8 cellular contexts compared by ENCODE assay signal in the genomic region with DNA sequence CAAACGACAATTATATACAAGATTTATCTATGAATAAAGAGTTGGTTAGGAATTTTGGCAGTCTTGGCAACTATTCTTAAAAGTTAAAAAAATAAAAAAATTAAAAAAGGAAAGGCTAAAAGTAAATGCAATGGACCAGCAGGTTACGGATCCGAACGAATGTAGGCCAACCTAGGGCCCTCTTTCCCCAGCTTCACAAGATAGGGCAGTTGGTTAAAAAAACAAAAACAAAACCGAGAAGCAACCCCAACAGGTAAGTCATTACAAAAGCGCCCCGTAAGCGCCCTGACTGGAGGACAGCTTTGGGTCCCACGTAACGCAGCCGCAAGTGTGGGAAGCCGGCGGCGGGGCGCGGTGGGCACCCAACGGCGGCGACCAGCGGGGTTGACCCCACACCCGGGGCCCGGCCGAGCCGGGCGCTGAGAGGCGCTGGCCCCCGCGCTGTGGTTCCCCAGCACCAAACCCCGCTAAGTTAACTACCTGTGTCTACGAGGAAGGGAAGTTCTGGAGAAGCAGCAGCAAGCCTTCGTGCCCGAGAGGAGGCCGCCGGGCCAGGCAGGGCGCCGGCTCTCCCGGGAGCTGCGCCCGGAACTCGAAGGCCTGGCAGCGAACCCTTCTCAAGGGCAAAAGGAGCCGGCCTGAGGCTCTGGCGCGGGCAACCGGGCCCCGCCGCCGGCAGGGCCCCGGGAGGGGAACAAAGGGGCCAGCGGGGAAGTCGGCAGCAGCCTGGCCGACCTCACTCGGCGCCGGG. TPM values are rescaled to one million over a fixed set of nuclear protein-coding genes. Genes with fewer than 3 reads are reported as not detected.
DNase-seq lines count a peak whose midpoint lies in the region; ATAC-seq and TF ChIP-seq lines count a peak whose summit lies in the region.

No MANE protein-coding gene starts in this region.

- no peaks in the 10 kb centered on the region for H3K9me3 ChIP-seq in MG63
- no peaks in the 10 kb centered on the region for H3K9me3 ChIP-seq in endocrine pancreas (ENCODE audit: control insufficient read depth, low read length)
- H3K9me3 ChIP-seq in mucosa of stomach (ENCODE audit: control insufficient read depth, low read length), result no peaks in the 10 kb centered on the region

- peak overlapping the region; percentile 98 for H3K9ac ChIP-seq in endocrine pancreas (ENCODE audit: control insufficient read depth, insufficient read depth, low read length)
- H3K9ac ChIP-seq in mucosa of stomach (ENCODE audit: low read length), result peak overlapping the region; percentile 99

- no peaks in the 10 kb centered on the region for H3K27me3 Mint-ChIP-seq in activated CD8-positive, alpha-beta T cell treated with anti-CD3 and anti-CD28 coated beads, Interleukin-2, amount 10 ng/mL, durations not matched to agents 7 days and 5 days (ENCODE audit: low read depth)
- H3K27me3 Mint-ChIP-seq in stimulated activated naive B cell treated with anti-CD40 and anti-IgM and Interleukin-4, amounts not matched to agents 10 μg/mL and 1 μg/mL and 100 μg/mL, for 72 hours, result no peaks in the 10 kb centered on the region

- peaks cover 49% of the 10 kb centered on the region for H3K4me1 Mint-ChIP-seq in activated CD8-positive, alpha-beta T cell treated with anti-CD3 and anti-CD28 coated beads, Interleukin-2, amount 10 ng/mL, durations not matched to agents 7 days and 5 days (ENCODE audit: low read depth)
- H3K4me1 Mint-ChIP-seq in stimulated activated naive B cell treated with anti-CD40 and anti-IgM and Interleukin-4, amounts not matched to agents 10 μg/mL and 1 μg/mL and 100 μg/mL, for 72 hours, result peaks cover 18 to 38% of the 10 kb centered on the region in 2 donors

- CTCF ChIA-PET in GM10248 (lab: Yijun Ruan, JAX), result interaction anchor here (0.9 to 4.7 kb wide), 18 partner anchors 9 to 251 kb away, joined by 3 to 35 read pairs (median 4); partner anchors contain the start of gene DTD2
- CTCF ChIA-PET in activated CD8-positive, alpha-beta T cell treated with anti-CD3 and anti-CD28 coated beads, Interleukin-2, amount 10 ng/mL, durations not matched to agents 7 days and 5 days (lab: Charles Lee), result interaction anchor here (1.2 to 2.4 kb wide), 6 partner anchors 80 to 214 kb away, joined by 3 to 18 read pairs (median 4); partner anchors contain the start of genes AP4S1, HEATR5A and STRN3

- peaks cover 37% of the 10 kb centered on the region for H3K36me3 Mint-ChIP-seq in activated CD8-positive, alpha-beta T cell treated with anti-CD3 and anti-CD28 coated beads, Interleukin-2, amount 10 ng/mL, durations not matched to agents 7 days and 5 days (ENCODE audit: low read depth)
- H3K36me3 Mint-ChIP-seq in stimulated activated naive B cell treated with anti-CD40 and anti-IgM and Interleukin-4, amounts not matched to agents 10 μg/mL and 1 μg/mL and 100 μg/mL, for 72 hours, result peaks cover 11 to 26% of the 10 kb centered on the region in 2 donors

- POLR2A ChIA-PET in GM10248 (lab: Yijun Ruan, JAX), result interaction anchor here (0.7 to 1.4 kb wide), 2 partner anchors 10 to 44 kb away, joined by 3 to 4 read pairs; no protein-coding TSS in a partner anchor
- POLR2A ChIA-PET in activated CD8-positive, alpha-beta T cell treated with anti-CD3 and anti-CD28 coated beads, Interleukin-2, amount 10 ng/mL, durations not matched to agents 7 days and 5 days (lab: Charles Lee), result interaction anchor here (0.6 to 3.3 kb wide), 19 partner anchors 11 to 243 kb away, joined by 3 to 30 read pairs (median 3); partner anchors contain the start of genes AP4S1, HEATR5A and STRN3

- ATAC-seq in GM21825 (IDR thresholded peaks at IDR 0.05; ENCODE audit: unreplicated experiment), result peak; percentile 16
- ATAC-seq in activated CD8-positive, alpha-beta T cell treated with anti-CD3 and anti-CD28 coated beads, Interleukin-2, amount 10 ng/mL, durations not matched to agents 7 days and 5 days, result peak; percentile 4
- ATAC-seq in stimulated activated naive B cell treated with anti-CD40 and anti-IgM and Interleukin-4, amounts not matched to agents 10 μg/mL and 1 μg/mL and 100 μg/mL, for 72 hours (replicated peaks), result peak; percentile 12 to 15

- H3K4me3 ChIP-seq in MG63 (peak overlapping the region; percentile 66), endocrine pancreas (ENCODE audit: control insufficient read depth, insufficient read depth, low read length) (peak overlapping the region; percentile 93), mucosa of stomach (ENCODE audit: low read length) (peak overlapping the region; percentile 80)

- DNase-seq in GM10248 (ENCODE audit: extremely low spot score) (peak; percentile 46), MG63 (peak; percentile 24), SKM-1 (lab: John Stamatoyannopoulos, UW; ENCODE audit: unreplicated experiment) (no peak)
- peak; percentile 62 for DNase-seq in activated CD8-positive, alpha-beta T cell treated with anti-CD3 and anti-CD28 coated beads, Interleukin-2, amount 10 ng/mL, durations not matched to agents 7 days and 5 days
- peak; percentile 53 for DNase-seq in stimulated activated naive B cell treated with anti-CD40 and anti-IgM and Interleukin-4, amounts not matched to agents 10 μg/mL and 1 μg/mL and 100 μg/mL, for 72 hours

- H3K36me3 ChIP-seq in MG63 (peaks cover 19% of the 10 kb centered on the region), endocrine pancreas (ENCODE audit: control insufficient read depth, insufficient read depth, low read length) (no peaks in the 10 kb centered on the region), mucosa of stomach (ENCODE audit: control insufficient read depth, insufficient read depth, low read length) (no peaks in the 10 kb centered on the region)

- H3K9me3 Mint-ChIP-seq in activated CD8-positive, alpha-beta T cell treated with anti-CD3 and anti-CD28 coated beads, Interleukin-2, amount 10 ng/mL, durations not matched to agents 7 days and 5 days (ENCODE audit: insufficient read depth), result no peaks in the 10 kb centered on the region
- H3K9me3 Mint-ChIP-seq in stimulated activated naive B cell treated with anti-CD40 and anti-IgM and Interleukin-4, amounts not matched to agents 10 μg/mL and 1 μg/mL and 100 μg/mL, for 72 hours, result no peaks in the 10 kb centered on the region

- peak overlapping the region; percentile 100 for H3K27ac Mint-ChIP-seq in activated CD8-positive, alpha-beta T cell treated with anti-CD3 and anti-CD28 coated beads, Interleukin-2, amount 10 ng/mL, durations not matched to agents 7 days and 5 days
- H3K27ac Mint-ChIP-seq in stimulated activated naive B cell treated with anti-CD40 and anti-IgM and Interleukin-4, amounts not matched to agents 10 μg/mL and 1 μg/mL and 100 μg/mL, for 72 hours, result peak overlapping the region; percentile 100

- H3K4me3 Mint-ChIP-seq in activated CD8-positive, alpha-beta T cell treated with anti-CD3 and anti-CD28 coated beads, Interleukin-2, amount 10 ng/mL, durations not matched to agents 7 days and 5 days, result peak overlapping the region; percentile 82
- peak overlapping the region; percentile 92 to 95 for H3K4me3 Mint-ChIP-seq in stimulated activated naive B cell treated with anti-CD40 and anti-IgM and Interleukin-4, amounts not matched to agents 10 μg/mL and 1 μg/mL and 100 μg/mL, for 72 hours

- no peak for TF ChIP-seq CTCF in GM10248 (IDR thresholded peaks at IDR 0.05; ENCODE audit: control extremely low read depth, extremely low read depth, low read depth, missing control alignments)

- H3K27me3 ChIP-seq in MG63 (no peaks in the 10 kb centered on the region), endocrine pancreas (ENCODE audit: control insufficient read depth, insufficient read depth, low read length) (no peaks in the 10 kb centered on the region), mucosa of stomach (ENCODE audit: control insufficient read depth, insufficient read depth, low read length) (no peaks in the 10 kb centered on the region)

- H3K4me1 ChIP-seq in endocrine pancreas (ENCODE audit: control insufficient read depth, insufficient read depth, low read length) (peaks cover 7% of the 10 kb centered on the region), mucosa of stomach (ENCODE audit: control insufficient read depth, insufficient read depth, low read length) (no peaks in the 10 kb centered on the region)

RNA-seq across cellular contexts. Expression of gene HECTD1, which starts 0.9 kb away (rescaled TPM):
- 37.7 and 51.3 TPM in 2 replicates for total RNA-seq in MG63 (2014; rRNA removed; shearing (Covaris generic); ENCODE audit: low replicate concordance)
- total RNA-seq in activated CD8-positive, alpha-beta T cell treated with anti-CD3 and anti-CD28 coated beads, Interleukin-2, amount 10 ng/mL, durations not matched to agents 7 days and 5 days, result 100 to 1,000 TPM in 1 of 2 experiments, 10 to 100 TPM in 1; 90.6 to 105 TPM
